15 cellular contexts compared by ENCODE assay signal in genomic region chr1:100736766-100737165, GRCh38. TPM values are rescaled to one million over a fixed set of nuclear protein-coding genes. Genes with fewer than 3 reads are reported as not detected.
DNase-seq lines count a peak whose midpoint lies in the region; ATAC-seq and TF ChIP-seq lines count a peak whose summit lies in the region.
"Had no signal": no experiment of that assay in that cellular context is flagged by ENCODE, and none has a peak within 500 bp of the region (broad histone marks: within the 10 kb centered on the region; RNA-seq: fewer than 3 reads in every experiment).

No MANE protein-coding gene starts in this region.

- TF ChIP-seq CTCF in choroid plexus epithelial cell (conservative IDR thresholded peaks at IDR 0.05; ENCODE audit: low read depth, low read length) (no peak), prostate gland (IDR thresholded peaks at IDR 0.05) (no peak)

- H3K27me3 ChIP-seq in rectal smooth muscle tissue (ENCODE audit: control insufficient read depth, insufficient read depth, low read length) (no peaks in the 10 kb centered on the region), prostate gland (replicated peaks; ENCODE audit: insufficient read depth) (no peaks in the 10 kb centered on the region)

- H3K36me3 ChIP-seq in rectal smooth muscle tissue (ENCODE audit: control insufficient read depth, insufficient read depth, low read length) (no peaks in the 10 kb centered on the region), prostate gland (no peaks in the 10 kb centered on the region)

- peak overlapping the region; percentile 52 for H3K27ac ChIP-seq in rectal smooth muscle tissue (ENCODE audit: low read depth, low read length)
- no peak overlapping the region for H3K27ac ChIP-seq in prostate gland

- 23% methylated on average over 1 of the region's 1 CpG for WGBS in prostate gland

- no peak overlapping the region for H3K4me3 ChIP-seq in choroid plexus epithelial cell (ENCODE audit: low read depth, low read length)
- no peak overlapping the region for H3K4me3 ChIP-seq in rectal smooth muscle tissue (ENCODE audit: low read length)
- no peak overlapping the region for H3K4me3 ChIP-seq in prostate gland

- no peak for TF ChIP-seq POLR2A in prostate gland (IDR thresholded peaks at IDR 0.05)

- H3K9me3 ChIP-seq in prostate gland: no peaks in the 10 kb centered on the region

- no peak for ATAC-seq in HG02759 (IDR thresholded peaks at IDR 0.05; ENCODE audit: unreplicated experiment)

- H3K4me1 ChIP-seq in rectal smooth muscle tissue (ENCODE audit: control insufficient read depth, insufficient read depth, low read length): peaks cover 12% of the 10 kb centered on the region
- no peaks in the 10 kb centered on the region for H3K4me1 ChIP-seq in prostate gland (replicated peaks)

- H3K9ac ChIP-seq in rectal smooth muscle tissue (ENCODE audit: low read length): no peak overlapping the region

- intact Hi-C loops in prostate gland (cut with DNase I): no loop called here

- DNase-seq in H4 (ENCODE audit: low spot score): peak; percentile 46
- peak; percentile 67 for DNase-seq in NCI-H524 treated with DMSO at 0.1 percent for 48 hours (lab: John Stamatoyannopoulos, UW)
- peak; percentile 77 for DNase-seq in choroid plexus epithelial cell (ENCODE audit: low read depth)
- DNase-seq in occipital lobe (lab: John Stamatoyannopoulos, UW): no peak
- no peak for DNase-seq in prostate gland (ENCODE audit: low spot score)
- DNase-seq in NCI-H2227 treated with DMSO at 0.1 percent for 48 hours (lab: John Stamatoyannopoulos, UW): no peak
- DNase-seq: activated CD8-positive, alpha-beta memory T cell treated with anti-CD3 and anti-CD28 coated beads, Interleukin-2, amount 50 U/mL, for 4 hours; amygdala; CD8-positive, alpha-beta memory T cell; endodermal cell; H7; NCI-H2081 treated with DMSO at 0.1 percent for 48 hours; substantia nigra had no signal

RNA-seq across cellular contexts. Expression of gene VCAM1, which starts 17.2 kb away (rescaled TPM):
- total RNA-seq in H4 (2014; rRNA removed; shearing (Covaris generic)): 38.4 and 54.9 TPM in 2 replicates
- total RNA-seq in occipital lobe (24.3 TPM), prostate gland (1 to 10 TPM; 2.9 to 9.3 TPM)
- total RNA-seq: H7 had no signal

Comparison
In these comparisons a context has a peak if more than half of its experiments do, and no peak if none do; other contexts are left out.
1. DNase-seq: peak in H4 (single experiment), NCI-H524 treated with DMSO at 0.1 percent for 48 hours (single experiment) and choroid plexus epithelial cell (single experiment); none in occipital lobe (single experiment), prostate gland (single experiment) and NCI-H2227 treated with DMSO at 0.1 percent for 48 hours (single experiment).